24 cellular contexts compared by ENCODE assay signal in the genomic region with DNA sequence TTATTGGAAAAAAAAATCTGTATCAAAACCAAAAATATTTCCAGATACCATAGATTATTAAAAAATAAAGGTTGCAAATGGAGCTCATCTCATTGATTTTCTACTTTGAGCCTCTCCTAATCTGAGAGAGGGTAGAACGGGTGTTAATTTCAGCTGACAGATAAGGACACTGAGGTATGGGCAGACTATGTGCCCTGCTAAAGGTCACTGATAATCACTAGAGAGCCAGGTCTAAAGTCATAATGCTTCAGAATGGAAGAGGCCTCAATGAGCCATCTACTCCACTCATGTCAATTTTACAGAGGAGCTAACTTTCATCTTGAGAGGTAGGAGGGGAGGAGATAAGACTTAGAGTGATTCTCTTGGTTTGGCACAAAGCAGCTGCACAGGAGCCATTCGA.
"Had no signal": no experiment of that assay in that cellular context is flagged by ENCODE, and none has a peak within 500 bp of the region (broad histone marks: within the 10 kb centered on the region; RNA-seq: fewer than 3 reads in every experiment).

No MANE protein-coding gene starts in this region.

- H3K27ac ChIP-seq: lower lobe of right lung, uterus, VCaP had no signal

- ATAC-seq: activated CD4-positive, CD25-positive, alpha-beta regulatory T cell treated with anti-CD3 and anti-CD28 coated beads, Interleukin-2, amount 50 U/mL, for 24 hours; activated T-cell treated with anti-CD3 and anti-CD28 coated beads, Interleukin-2, amount 50 U/mL, for 72 hours; body of pancreas; effector memory CD8-positive, alpha-beta T cell; left colon; lower lobe of right lung; stimulated activated naive CD8-positive, alpha-beta T cell treated with anti-CD3 and anti-CD28 coated beads, Interleukin-15, Interleukin-2, amounts not matched to agents 100 U/mL and 50 U/mL, for 24 hours had no signal

- H3K27me3 ChIP-seq: body of pancreas, esophagus squamous epithelium, gastroesophageal sphincter, uterus had no signal

- H3K36me3 ChIP-seq: esophagus squamous epithelium, gastroesophageal sphincter, lower lobe of right lung, uterus had no signal

- H3K4me3 ChIP-seq: body of pancreas, esophagus squamous epithelium, gastroesophageal sphincter, lower lobe of right lung, uterus had no signal

- H3K9me3 ChIP-seq: body of pancreas, esophagus squamous epithelium, gastroesophageal sphincter, lower lobe of right lung, uterus had no signal

- DNase-seq: activated CD4-positive, alpha-beta memory T cell treated with anti-CD3 and anti-CD28 coated beads, Interleukin-2, amount 10 ng/mL, durations not matched to agents 7 days and 5 days; activated CD4-positive, alpha-beta T cell treated with anti-CD3 and anti-CD28 coated beads, Interleukin-2, amount 10 ng/mL, durations not matched to agents 24 days and 14 days; activated effector memory CD4-positive, alpha-beta T cell treated with anti-CD3 and anti-CD28 coated beads, Interleukin-2, amount 50 U/mL, for 16 hours; activated naive CD4-positive, alpha-beta T cell treated with anti-CD3 and anti-CD28 coated beads, Interleukin-2, amount 10 ng/mL, durations not matched to agents 7 days and 5 days; activated T-cell treated with anti-CD3 and anti-CD28 coated beads, Interleukin-2, amount 50 U/mL, for 72 hours; amygdala; body of pancreas; central memory CD4-positive, alpha-beta T cell; effector memory CD8-positive, alpha-beta T cell; esophagus squamous epithelium; head of caudate nucleus; left colon; lower lobe of right lung; mesendoderm; naive B cell; occipital lobe; stimulated activated CD4-positive, alpha-beta T cell treated with anti-CD3 and anti-CD28 coated beads, Interleukin-4, amount 100 ng/mL, for 4 hours; stimulated activated naive CD8-positive, alpha-beta T cell treated with anti-CD3 and anti-CD28 coated beads, Interleukin-15, Interleukin-2, amounts not matched to agents 100 U/mL and 50 U/mL, for 24 hours; substantia nigra; trophoblast cell; uterus had no signal
